In the genomic region with DNA sequence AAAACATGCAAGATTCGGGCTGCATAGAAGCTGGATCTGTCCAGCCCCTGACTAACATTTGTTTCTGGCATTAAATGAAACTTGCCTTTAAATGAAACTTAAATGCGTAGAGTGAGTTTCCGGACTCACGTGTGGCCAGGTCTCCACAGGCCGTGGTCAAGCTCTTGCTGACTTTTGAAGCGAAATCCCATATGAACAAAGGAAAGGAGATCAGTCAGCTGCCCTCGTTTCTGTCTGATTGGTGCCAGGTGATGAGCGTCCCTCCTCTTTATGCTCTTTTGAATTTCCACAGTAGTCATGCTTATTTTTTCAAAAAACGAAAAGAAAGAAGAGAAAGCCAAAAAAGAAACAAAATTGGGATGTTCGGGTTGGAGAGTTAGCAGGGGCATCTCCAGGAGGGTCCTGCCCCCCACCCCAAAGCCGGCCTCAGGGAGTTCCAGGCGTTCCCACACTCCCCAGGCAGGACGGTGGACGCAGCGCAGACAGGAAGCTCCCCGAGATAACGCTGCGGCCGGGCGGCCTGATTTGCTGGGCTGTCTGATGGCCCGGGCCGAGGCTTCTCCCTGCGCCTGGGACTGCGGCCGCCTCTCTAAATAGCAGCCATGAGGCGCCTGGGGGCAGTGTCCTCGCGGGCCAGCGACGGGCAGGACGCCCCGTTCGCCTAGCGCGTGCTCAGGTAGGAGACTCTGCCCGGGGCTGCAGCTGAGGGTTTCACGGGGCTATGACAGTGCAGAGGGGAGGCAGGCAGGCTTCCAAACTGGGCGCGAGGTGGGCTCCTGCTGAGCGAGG, we compare ENCODE assay signal across 12 cellular contexts. TPM values are rescaled to one million over a fixed set of nuclear protein-coding genes. Genes with fewer than 3 reads are reported as not detected.
DNase-seq lines count a peak whose midpoint lies in the region; ATAC-seq and TF ChIP-seq lines count a peak whose summit lies in the region.
"Had no signal": no experiment of that assay in that cellular context is flagged by ENCODE, and none has a peak within 500 bp of the region (broad histone marks: within the 10 kb centered on the region; RNA-seq: fewer than 3 reads in every experiment).

A gene (plus strand): TSS at position 620 of the 789 bp plus-strand sequence. CDS start 9,229 bp downstream, outside the sequence.

- TF ChIP-seq POLR2A in body of pancreas (IDR thresholded peaks at IDR 0.05): peak in 1 of 3 donors; percentile 10
- TF ChIP-seq POLR2A in GM18505 (IDR thresholded peaks at IDR 0.05; ENCODE audit: borderline replicate concordance, extremely low read depth, insufficient read depth, insufficient read length): no peak

- TF ChIP-seq CTCF in body of pancreas (IDR thresholded peaks at IDR 0.05): peak in 1 of 7 experiments; percentile 14

- peak within 1 kb of the TSS in 1 of 4 donors; percentile 28 for H3K27ac ChIP-seq in body of pancreas

- no peaks in the 10 kb centered on the region for H3K9me3 ChIP-seq in body of pancreas

- intact Hi-C loops in body of pancreas (cut with DNase I): no loop called here
- intact Hi-C loops in sciatic nerve (cut with DNase I): loop anchor here (5.0 kb wide), 1 partner anchor 1347 kb away; no protein-coding TSS in a partner anchor

- ATAC-seq in body of pancreas (peak; percentile 40), sciatic nerve (peak; percentile 79), GM21619 (IDR thresholded peaks at IDR 0.05; ENCODE audit: unreplicated experiment) (no peak), GM18505 (IDR thresholded peaks at IDR 0.05; ENCODE audit: unreplicated experiment) (no peak)
- ATAC-seq: activated CD4-positive, alpha-beta T cell treated with anti-CD3 and anti-CD28 coated beads for 36 hours; PC-3 had no signal

- in situ Hi-C loops in G401 (cut with HindIII; ENCODE audit: low sequenced_read_pairs): no loop called here

- no peaks in the 10 kb centered on the region for H3K4me1 ChIP-seq in body of pancreas

- WGBS in body of pancreas, 2 donors: 42 to 61% methylated on average over 18 to 40 of the region's 40 CpGs

- no peaks in the 10 kb centered on the region for H3K27me3 ChIP-seq in body of pancreas

- DNase-seq in G401 (ENCODE audit: low spot score) (peak; percentile 52), body of pancreas (peak in 1 of 4 donors; percentile 38), iPS-NIHi11 (ENCODE audit: low spot score) (peak; percentile 70), sciatic nerve (ENCODE audit: low spot score) (no peak), RKO (ENCODE audit: low spot score) (no peak), T-helper 9 cell (no peak)
- DNase-seq: activated CD4-positive, alpha-beta T cell treated with anti-CD3 and anti-CD28 coated beads for 36 hours; DMS153; NCI-H1436 treated with DMSO at 0.1 percent for 48 hours; PC-3 had no signal

- H3K4me3 ChIP-seq in body of pancreas: no peak within 1 kb of the TSS

- H3K36me3 ChIP-seq in body of pancreas (replicated peaks in 1 of 2; ENCODE audit: insufficient read depth in 1 of 2, low read depth in 2 of 2): no peaks in the 10 kb centered on the region

RNA-seq across cellular contexts. Expression of the gene that starts here (rescaled TPM):
- total RNA-seq in G401 (2014; rRNA removed; shearing (Covaris generic)): 2.1 TPM in 1 of 2 replicates, not detected in the other
- total RNA-seq in body of pancreas (10 to 100 TPM; 11.5 to 15.3 TPM), sciatic nerve (1.1 TPM)

Comparison
In these comparisons a context has a peak if more than half of its experiments do, and no peak if none do; other contexts are left out.
1. DNase-seq: peak in G401 (single experiment) and iPS-NIHi11 (single experiment); none in sciatic nerve (single experiment), RKO (single experiment) and T-helper 9 cell (single experiment).
2. ATAC-seq: peak in body of pancreas (single experiment) and sciatic nerve (single experiment); none in GM21619 (single experiment) and GM18505 (single experiment).